11 cellular contexts compared by ENCODE assay signal in the genomic region with DNA sequence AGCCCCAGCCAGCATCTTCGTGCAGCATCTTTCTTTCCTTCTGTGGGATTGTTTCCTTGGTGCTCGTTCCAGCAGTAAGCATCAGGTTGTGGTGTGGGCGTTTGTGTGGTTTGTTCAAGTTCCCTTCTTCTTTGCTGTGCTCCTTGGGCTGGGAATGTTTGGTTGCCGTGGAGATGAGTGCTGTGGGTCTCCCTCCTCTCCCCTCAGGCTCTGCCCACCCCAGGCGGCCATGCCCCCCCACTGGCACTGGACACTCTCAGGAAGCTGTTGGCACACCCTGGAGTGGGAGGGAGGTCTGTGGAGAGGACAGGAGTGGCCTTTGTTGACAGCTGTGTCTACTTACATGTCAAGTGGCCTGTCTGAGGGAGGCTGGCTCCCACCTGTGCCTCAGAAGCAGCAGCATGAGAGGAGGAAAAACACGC. TPM values are rescaled to one million over a fixed set of nuclear protein-coding genes. Genes with fewer than 3 reads are reported as not detected.
DNase-seq lines count a peak whose midpoint lies in the region; ATAC-seq, FAIRE-seq and TF ChIP-seq lines count a peak whose summit lies in the region.
"Had no signal": no experiment of that assay in that cellular context is flagged by ENCODE, and none has a peak within 500 bp of the region (broad histone marks: within the 10 kb centered on the region; RNA-seq: fewer than 3 reads in every experiment).

No MANE protein-coding gene starts in this region.

- peaks cover 41 to 93% of the 10 kb centered on the region in 2 donors for H3K4me1 ChIP-seq in left lung

- no peaks in the 10 kb centered on the region for H3K9me3 ChIP-seq in left lung
- H3K9me3 ChIP-seq: stomach had no signal

- H3K4me3 Mint-ChIP-seq in activated T-helper 1 cell treated with anti-CD3 and anti-CD28 coated beads, Interleukin-12 subunit alpha, Interleukin-12 subunit beta, Interleukin-2, Interleukin-4 antibody, amounts not matched to agents 30 ng/mL and 10 ng/mL and 1 ng/mL, durations not matched to agents 14 hours and 24 hours and 36 hours = no peak overlapping the region
- H3K4me3 Mint-ChIP-seq in activated CD4-positive, alpha-beta memory T cell treated with anti-CD3 and anti-CD28 coated beads for 36 hours = no peak overlapping the region

- peaks cover 8% of the 10 kb centered on the region for H3K4me1 Mint-ChIP-seq in activated T-helper 1 cell treated with anti-CD3 and anti-CD28 coated beads, Interleukin-12 subunit alpha, Interleukin-12 subunit beta, Interleukin-2, Interleukin-4 antibody, amounts not matched to agents 30 ng/mL and 10 ng/mL and 1 ng/mL, durations not matched to agents 14 hours and 24 hours and 36 hours (ENCODE audit: low read depth)
- peaks cover 6% of the 10 kb centered on the region for H3K4me1 Mint-ChIP-seq in activated CD4-positive, alpha-beta memory T cell treated with anti-CD3 and anti-CD28 coated beads for 36 hours (ENCODE audit: low read depth)

- no peak for FAIRE-seq in D721Med (lab: Jason Lieb, UNC)
- FAIRE-seq: colon had no signal

- H3K4me3 ChIP-seq in AG10803 (ENCODE audit: low read length) (no peak overlapping the region), left lung (no peak overlapping the region)
- H3K4me3 ChIP-seq: stomach had no signal

- peak; percentile 69 for DNase-seq in AG10803 (ENCODE audit: low read depth)
- DNase-seq in LHCN-M2 (ENCODE audit: low read depth) = peak; percentile 75
- no peak for DNase-seq in activated T-helper 1 cell treated with anti-CD3 and anti-CD28 coated beads, Interleukin-12 subunit alpha, Interleukin-12 subunit beta, Interleukin-2, Interleukin-4 antibody, amounts not matched to agents 30 ng/mL and 10 ng/mL and 1 ng/mL, durations not matched to agents 14 hours and 24 hours and 36 hours (ENCODE audit: low spot score)
- DNase-seq in left lung = peak; percentile 83 to 92
- no peak for DNase-seq in GM20000 (ENCODE audit: low spot score)
- no peak for DNase-seq in activated CD4-positive, alpha-beta T cell treated with anti-CD3 and anti-CD28 coated beads, Interleukin-2, amount 50 U/mL, for 48 hours
- no peak for DNase-seq in activated CD4-positive, alpha-beta memory T cell treated with anti-CD3 and anti-CD28 coated beads for 36 hours
- no peak for DNase-seq in D721Med (ENCODE audit: insufficient read length, low spot score)
- DNase-seq: activated CD4-positive, alpha-beta T cell treated with anti-CD3 and anti-CD28 coated beads, Interleukin-2, amount 50 U/mL, for 4 hours; stomach had no signal

- peaks cover 5% of the 10 kb centered on the region for H3K36me3 Mint-ChIP-seq in activated T-helper 1 cell treated with anti-CD3 and anti-CD28 coated beads, Interleukin-12 subunit alpha, Interleukin-12 subunit beta, Interleukin-2, Interleukin-4 antibody, amounts not matched to agents 30 ng/mL and 10 ng/mL and 1 ng/mL, durations not matched to agents 14 hours and 24 hours and 36 hours (ENCODE audit: low read depth)
- peaks cover 11% of the 10 kb centered on the region for H3K36me3 Mint-ChIP-seq in activated CD4-positive, alpha-beta memory T cell treated with anti-CD3 and anti-CD28 coated beads for 36 hours

- TF ChIP-seq CTCF in AG10803 (conservative IDR thresholded peaks at IDR 0.05; ENCODE audit: low read length) (no peak), left lung (IDR thresholded peaks at IDR 0.05) (no peak), GM20000 (IDR thresholded peaks at IDR 0.05; ENCODE audit: extremely low read depth, missing control alignments) (no peak), D721Med (IDR thresholded peaks at IDR 0.05; ENCODE audit: insufficient read depth, missing control alignments) (no peak)

- no peaks in the 10 kb centered on the region for H3K27me3 ChIP-seq in left lung
- H3K27me3 ChIP-seq: stomach had no signal

- peaks cover under 1 to 3% of the 10 kb centered on the region in 2 donors for H3K36me3 ChIP-seq in left lung

- POLR2A ChIA-PET in activated CD4-positive, alpha-beta memory T cell treated with anti-CD3 and anti-CD28 coated beads for 36 hours (lab: Charles Lee) = no interaction called here

- H3K27ac Mint-ChIP-seq in activated T-helper 1 cell treated with anti-CD3 and anti-CD28 coated beads, Interleukin-12 subunit alpha, Interleukin-12 subunit beta, Interleukin-2, Interleukin-4 antibody, amounts not matched to agents 30 ng/mL and 10 ng/mL and 1 ng/mL, durations not matched to agents 14 hours and 24 hours and 36 hours = peak overlapping the region; percentile 13
- H3K27ac Mint-ChIP-seq in activated CD4-positive, alpha-beta memory T cell treated with anti-CD3 and anti-CD28 coated beads for 36 hours = no peak overlapping the region

- CTCF ChIA-PET in activated CD4-positive, alpha-beta memory T cell treated with anti-CD3 and anti-CD28 coated beads for 36 hours (lab: Charles Lee) = no interaction called here

- H3K27me3 Mint-ChIP-seq in activated T-helper 1 cell treated with anti-CD3 and anti-CD28 coated beads, Interleukin-12 subunit alpha, Interleukin-12 subunit beta, Interleukin-2, Interleukin-4 antibody, amounts not matched to agents 30 ng/mL and 10 ng/mL and 1 ng/mL, durations not matched to agents 14 hours and 24 hours and 36 hours (ENCODE audit: insufficient read depth) = no peaks in the 10 kb centered on the region
- no peaks in the 10 kb centered on the region for H3K27me3 Mint-ChIP-seq in activated CD4-positive, alpha-beta memory T cell treated with anti-CD3 and anti-CD28 coated beads for 36 hours

- peak overlapping the region; percentile 71 to 86 for H3K27ac ChIP-seq in left lung

- intact Hi-C loops in activated T-helper 1 cell treated with anti-CD3 and anti-CD28 coated beads, Interleukin-12 subunit alpha, Interleukin-12 subunit beta, Interleukin-2, Interleukin-4 antibody, amounts not matched to agents 30 ng/mL and 10 ng/mL and 1 ng/mL, durations not matched to agents 14 hours and 24 hours and 36 hours (cut with micrococcal nuclease) = no loop called here
- intact Hi-C loops in left lung (cut with DNase I) = no loop called here
- intact Hi-C loops in activated CD4-positive, alpha-beta memory T cell treated with anti-CD3 and anti-CD28 coated beads for 36 hours (cut with micrococcal nuclease) = no loop called here

- no peaks in the 10 kb centered on the region for H3K9me3 Mint-ChIP-seq in activated T-helper 1 cell treated with anti-CD3 and anti-CD28 coated beads, Interleukin-12 subunit alpha, Interleukin-12 subunit beta, Interleukin-2, Interleukin-4 antibody, amounts not matched to agents 30 ng/mL and 10 ng/mL and 1 ng/mL, durations not matched to agents 14 hours and 24 hours and 36 hours
- H3K9me3 Mint-ChIP-seq in activated CD4-positive, alpha-beta memory T cell treated with anti-CD3 and anti-CD28 coated beads for 36 hours = peaks cover 1% of the 10 kb centered on the region

- ATAC-seq in left lung = peak; percentile 69

RNA-seq across cellular contexts. Expression of a gene that starts 46.5 kb away (rescaled TPM):
- total RNA-seq in LHCN-M2 (2014; rRNA removed) = 64.5 and 71.3 TPM in 2 replicates
- 17.1 TPM for polyA plus RNA-seq in LHCN-M2 (2012)
- 112 and 114 TPM in 2 replicates for total RNA-seq in activated T-helper 1 cell treated with anti-CD3 and anti-CD28 coated beads, Interleukin-12 subunit alpha, Interleukin-12 subunit beta, Interleukin-2, Interleukin-4 antibody, amounts not matched to agents 30 ng/mL and 10 ng/mL and 1 ng/mL, durations not matched to agents 14 hours and 24 hours and 36 hours
- total RNA-seq in left lung = 10 to 100 TPM; 58.2 to 69.8 TPM
- 10 to 100 TPM; 64.3 to 71.2 TPM for total RNA-seq in activated CD4-positive, alpha-beta memory T cell treated with anti-CD3 and anti-CD28 coated beads for 36 hours

RNA-seq across cellular contexts. Expression of a gene that starts 48.2 kb away (rescaled TPM):
- total RNA-seq in LHCN-M2 (2014; rRNA removed) (29.2 and 31.5 TPM in 2 replicates), left lung (100 to 1,000 TPM in 1 of 2 donors, 10 to 100 TPM in 1; 68.0 to 104 TPM)
- polyA plus RNA-seq in LHCN-M2 (2012) = 12.1 TPM
- total RNA-seq in activated T-helper 1 cell treated with anti-CD3 and anti-CD28 coated beads, Interleukin-12 subunit alpha, Interleukin-12 subunit beta, Interleukin-2, Interleukin-4 antibody, amounts not matched to agents 30 ng/mL and 10 ng/mL and 1 ng/mL, durations not matched to agents 14 hours and 24 hours and 36 hours = 36.3 and 40.8 TPM in 2 replicates
- 10 to 100 TPM; 20.4 to 20.7 TPM for total RNA-seq in activated CD4-positive, alpha-beta memory T cell treated with anti-CD3 and anti-CD28 coated beads for 36 hours

Comparison
In these comparisons a context has a peak if more than half of its experiments do, and no peak if none do; other contexts are left out.
1. DNase-seq: peak in AG10803 (single experiment), LHCN-M2 (single experiment) and left lung (2 of 2); none in activated T-helper 1 cell treated with anti-CD3 and anti-CD28 coated beads, Interleukin-12 subunit alpha, Interleukin-12 subunit beta, Interleukin-2, Interleukin-4 antibody, amounts not matched to agents 30 ng/mL and 10 ng/mL and 1 ng/mL, durations not matched to agents 14 hours and 24 hours and 36 hours (single experiment), GM20000 (single experiment), activated CD4-positive, alpha-beta T cell treated with anti-CD3 and anti-CD28 coated beads, Interleukin-2, amount 50 U/mL, for 48 hours (0 of 2), activated CD4-positive, alpha-beta memory T cell treated with anti-CD3 and anti-CD28 coated beads for 36 hours (single experiment) and D721Med (single experiment).